Comparison of ENCODE assay signal across 8 cellular contexts in genomic region chr9:114653556-114654159, GRCh38.
DNase-seq lines count a peak whose midpoint lies in the region; ATAC-seq lines count a peak whose summit lies in the region.

No MANE protein-coding gene starts in this region.

- DNase-seq in NCI-H2081 (lab: John Stamatoyannopoulos, UW) (peak; percentile 70 to 72), NCI-H2081 treated with DMSO at 0.1 percent for 48 hours (lab: John Stamatoyannopoulos, UW) (no peak), NCI-H748 (lab: John Stamatoyannopoulos, UW; ENCODE audit: unreplicated experiment) (peak; percentile 75), ecto neural progenitor cell (ENCODE audit: low spot score) (peak; percentile 79), medulla oblongata (ENCODE audit: extremely low spot score) (peak; percentile 92)
- peak; percentile 88 to 89 for DNase-seq in activated CD4-positive, alpha-beta T cell treated with anti-CD3 and anti-CD28 coated beads, Interleukin-2, amount 50 U/mL, for 48 hours
- DNase-seq in stimulated activated CD8-positive, alpha-beta memory T cell treated with anti-CD3 and anti-CD28 coated beads, Interleukin-15, amount 100 ng/mL, for 4 hours (ENCODE audit: low read depth in 2 of 2): peak; percentile 16 to 54

- peak; percentile 81 for ATAC-seq in HG03175 (IDR thresholded peaks at IDR 0.05; ENCODE audit: unreplicated experiment)
